Comparison of ENCODE assay signal across 8 cellular contexts in genomic region chr11:16737860-16738197, GRCh38. TPM values are rescaled to one million over a fixed set of nuclear protein-coding genes. Genes with fewer than 3 reads are reported as not detected.
A peak's percentile ranks its signal among the peaks of the same experiment; 100 is the strongest.
DNase-seq lines count a peak whose midpoint lies in the region; ATAC-seq, FAIRE-seq and TF ChIP-seq lines count a peak whose summit lies in the region.

No MANE protein-coding gene starts in this region.

- no peak for DNase-seq in Right ventricle myocardium inferior (ENCODE audit: missing footprints)
- DNase-seq in cardiac septum (ENCODE audit: low spot score): no peak
- DNase-seq in ascending aorta (ENCODE audit: low spot score in 2 of 2): no peak
- DNase-seq in HepG2 (ENCODE audit: low spot score): peak; percentile 22
- DNase-seq in aorta: no peak
- DNase-seq in Ammon's horn (ENCODE audit: low spot score): no peak
- no peak for DNase-seq in NCI-H1092 treated with DMSO at 0.1 percent for 48 hours (lab: John Stamatoyannopoulos, UW)

- FAIRE-seq in HepG2 (lab: Jason Lieb, UNC): no peak

- POLR2A ChIA-PET in HepG2 (lab: Yijun Ruan, JAX): interaction anchor here (1.0 to 3.1 kb wide), 5 partner anchors 9 to 471 kb away, joined by 4 to 12 read pairs (median 4); no protein-coding TSS in a partner anchor

- TF ChIP-seq POLR2A in HepG2 (IDR thresholded peaks at IDR 0.05; ENCODE audit: insufficient read depth in 1 of 2, low read depth in 2 of 2, low read length in 2 of 2): no peak

- H3K27ac ChIP-seq in ascending aorta (peak overlapping the region; percentile 95), HepG2 (ENCODE audit: extremely low read length, insufficient read depth, low read length) (peak overlapping the region; percentile 95), aorta (ENCODE audit: low read depth in 1 of 2, low read length in 2 of 2) (peak overlapping the region; percentile 54 to 73)

- TF ChIP-seq CTCF in ascending aorta (IDR thresholded peaks at IDR 0.05) (no peak), HepG2 (CRISPR knock-in tag; IDR thresholded peaks at IDR 0.05) (no peak)

- H2AFZ ChIP-seq in HepG2 (ENCODE audit: low read length): peak overlapping the region; percentile 87

- TF ChIP-seq EP300 in HepG2 (IDR thresholded peaks at IDR 0.05; ENCODE audit: low read depth in 2 of 2, low read length in 2 of 2) (no peak), HepG2 (CRISPR knock-in tag; IDR thresholded peaks at IDR 0.05; ENCODE audit: borderline replicate concordance) (no peak)

- H4K20me1 ChIP-seq in HepG2 (ENCODE audit: insufficient read depth, low read length): peaks cover 30% of the 10 kb centered on the region

- H3K27me3 ChIP-seq in ascending aorta (no peaks in the 10 kb centered on the region), HepG2 (ENCODE audit: control insufficient read depth in 1 of 2, insufficient read depth in 2 of 2, low read length in 2 of 2) (no peaks in the 10 kb centered on the region; a peak in 1 of 5 replicates), aorta (ENCODE audit: control insufficient read depth in 1 of 2, insufficient read depth in 2 of 2, low read length in 1 of 2) (no peaks in the 10 kb centered on the region)

- WGBS in HepG2 (ENCODE audit: low lambda C conversion rate): 3% methylated on average over 6 of the region's 6 CpGs
- WGBS in aorta, 2 donors: 0 to 1% methylated on average over 6 of the region's 6 CpGs

- intact Hi-C loops in Right ventricle myocardium inferior (cut with DNase I): loop anchor here (5.0 to 10.0 kb wide), 3 partner anchors 753 to 1133 kb away; no protein-coding TSS in a partner anchor
- intact Hi-C loops in cardiac septum (cut with DNase I): no loop called here
- intact Hi-C loops in ascending aorta (cut with DNase I): loop anchor here (2.0 to 10.0 kb wide), 4 partner anchors 55 to 1967 kb away; partner anchors contain the start of gene RPS13
- intact Hi-C loops in HepG2 (cut with micrococcal nuclease; ENCODE audit: unreplicated experiment): no loop called here
- intact Hi-C loops in aorta (cut with DNase I): no loop called here

- no peaks in the 10 kb centered on the region for H3K36me3 ChIP-seq in ascending aorta
- no peaks in the 10 kb centered on the region; a peak in 3 of 5 replicates for H3K36me3 ChIP-seq in HepG2 (replicated peaks in 1 of 2; ENCODE audit: control insufficient read depth in 1 of 2, insufficient read depth in 2 of 2, low read length in 2 of 2)
- no peaks in the 10 kb centered on the region for H3K36me3 ChIP-seq in aorta (ENCODE audit: control insufficient read depth in 1 of 2, insufficient read depth in 2 of 2, low read length in 1 of 2)

- H3K9me3 ChIP-seq in ascending aorta (no peaks in the 10 kb centered on the region), HepG2 (ENCODE audit: low read length) (no peaks in the 10 kb centered on the region), aorta (ENCODE audit: control insufficient read depth, low read length) (no peaks in the 10 kb centered on the region)

- ATAC-seq in Right ventricle myocardium inferior (peak; percentile 3), HG03175 (IDR thresholded peaks at IDR 0.05; ENCODE audit: unreplicated experiment) (peak; percentile 7), HepG2 (peak; percentile 62), aorta (ENCODE audit: low FRiP score) (peak; percentile 3)

- in situ Hi-C loops in HepG2 (cut with HindIII; ENCODE audit: extremely low pct_ligation_motif_present, low pct_unique_long_range_greater_than_20kb): no loop called here

- peak overlapping the region; percentile 99 for H3K9ac ChIP-seq in HepG2 (ENCODE audit: insufficient read depth, low read depth, low read length)

- H3K4me1 ChIP-seq in ascending aorta: peaks cover 4 to 14% of the 10 kb centered on the region in 2 donors
- H3K4me1 ChIP-seq in HepG2 (ENCODE audit: insufficient read depth, low read length): peaks cover 26% of the 10 kb centered on the region
- peaks cover 3 to 8% of the 10 kb centered on the region in 2 donors for H3K4me1 ChIP-seq in aorta (ENCODE audit: control insufficient read depth in 1 of 2, insufficient read depth in 2 of 2, low read length in 2 of 2)

- H3K4me3 ChIP-seq in ascending aorta (peak overlapping the region; percentile 93), HepG2 (replicated peaks in 1 of 3; ENCODE audit: insufficient read depth in 1 of 3, low read depth in 2 of 3, low read length in 3 of 3) (peak overlapping the region; percentile 65 to 92 (median 90)), aorta (ENCODE audit: low read length in 2 of 2) (peak overlapping the region; percentile 32 to 69)

- CTCF ChIA-PET in HepG2 (lab: Yijun Ruan, JAX; ENCODE audit: low intra/inter-chr PET ratio, low total read pairs): no interaction called here

- peaks cover 47% of the 10 kb centered on the region for H3K79me2 ChIP-seq in HepG2 (ENCODE audit: insufficient read depth, low read length)

- TF ChIP-seq RAD21 in HepG2 (CRISPR knock-in tag; IDR thresholded peaks at IDR 0.05): no peak

- H3K4me2 ChIP-seq in HepG2 (ENCODE audit: low read depth, low read length): peak overlapping the region; percentile 78

- TSS peak; percentile 99 for BruUV-seq in HepG2 (replicated peaks; lab: Mats Ljungman, UMichigan)

TF ChIP-seq in HepG2, 621 proteins besides CTCF, POLR2A, EP300 and RAD21 (continues in another document):
- 0 out of 2 replicates have a peak, but pooled peaks have one; percentile 2 for TF ChIP-seq ETV6 (CRISPR knock-in tag; conservative IDR thresholded peaks at IDR 0.05)
- 0 out of 2 replicates have a peak, but pooled peaks have one; percentile 16 for TF ChIP-seq ZNF513 (CRISPR knock-in tag; conservative IDR thresholded peaks at IDR 0.05)
- TF ChIP-seq GFI1 (CRISPR knock-in tag; IDR thresholded peaks at IDR 0.05; ENCODE audit: borderline replicate concordance): peak; percentile 16; the same call in 1 of the 2 replicates
- no peak for TF ChIP-seq HNRNPL (IDR thresholded peaks at IDR 0.05; ENCODE audit: low read depth, low read length)
- TF ChIP-seq NFKBIZ (CRISPR knock-in tag; IDR thresholded peaks at IDR 0.05): no peak
- no peak for TF ChIP-seq ZNF558 (CRISPR knock-in tag; IDR thresholded peaks at IDR 0.05; ENCODE audit: borderline replicate concordance)
- peak; percentile 38; the same call in 1 of the 2 replicates for TF ChIP-seq NCOA1 (CRISPR knock-in tag; IDR thresholded peaks at IDR 0.05)
- no peak for TF ChIP-seq ZNF17 (CRISPR knock-in tag; IDR thresholded peaks at IDR 0.05)

RNA-seq across cellular contexts. Expression of gene C11orf58, which starts 0.6 kb away (rescaled TPM):
- total RNA-seq in Right ventricle myocardium inferior: 102 TPM
- total RNA-seq in cardiac septum: 106 TPM
- total RNA-seq in ascending aorta: 40.9 TPM
- 167 and 271 TPM in 2 replicates for total RNA-seq in HepG2 (2016; rRNA removed; fragmentation: Illumina TruSeq; extraction: Trizol)
- 28.7 and 31.1 TPM in 2 replicates for total RNA-seq in HepG2 (2016; cell fraction: cytosol; rRNA removed; fragmentation: Illumina TruSeq; extraction: Trizol; ENCODE audit: low read depth)
- 172 and 267 TPM in 2 replicates for total RNA-seq in HepG2 (2016; cell fraction: insoluble cytoplasmic fraction; rRNA removed; fragmentation: Illumina TruSeq; extraction: Trizol)
- total RNA-seq in HepG2 (2016; cell fraction: membrane; rRNA removed; fragmentation: Illumina TruSeq; extraction: Trizol): 54.6 and 66.3 TPM in 2 replicates
- total RNA-seq in HepG2 (2016; cell fraction: nucleus; rRNA removed; fragmentation: Illumina TruSeq; extraction: Trizol): 102 and 105 TPM in 2 replicates
- polyA plus RNA-seq in HepG2 (2011; rRNA removed): 65.8 and 83.8 TPM in 2 replicates
- polyA plus RNA-seq in HepG2 (2011; cell fraction: cytosol; rRNA removed): 48.8 and 63.9 TPM in 2 replicates
- 32.9 and 41.1 TPM in 2 replicates for polyA plus RNA-seq in HepG2 (2011; cell fraction: nucleus; rRNA removed)
- 122 and 187 TPM in 2 replicates for polyA plus RNA-seq in HepG2 (2012)
- 28.9 and 36.4 TPM in 2 replicates for polyA plus RNA-seq in HepG2 (2016; cell fraction: cytosol; fragmentation: Illumina TruSeq; extraction: Trizol; ENCODE audit: low read depth)
- 352 and 397 TPM in 2 replicates for polyA plus RNA-seq in HepG2 (2016; cell fraction: insoluble cytoplasmic fraction; fragmentation: Illumina TruSeq; extraction: Trizol; ENCODE audit: low read depth)
- 50.7 and 60.3 TPM in 2 replicates for polyA plus RNA-seq in HepG2 (2016; cell fraction: membrane; fragmentation: Illumina TruSeq; extraction: Trizol; ENCODE audit: low read depth)
- polyA plus RNA-seq in HepG2 (2016; cell fraction: nucleus; fragmentation: Illumina TruSeq; extraction: Trizol; ENCODE audit: insufficient read depth, low read depth): 149 and 156 TPM in 2 replicates
- 55.1 and 86.4 TPM in 2 replicates for polyA minus RNA-seq in HepG2 (2011; rRNA and poly(A)+ RNA removed; ENCODE audit: low replicate concordance)
- polyA minus RNA-seq in HepG2 (2011; cell fraction: cytosol; rRNA and poly(A)+ RNA removed): 84.8 and 85.0 TPM in 2 replicates
- 86.7 and 87.2 TPM in 2 replicates for polyA minus RNA-seq in HepG2 (2011; cell fraction: nucleus; rRNA and poly(A)+ RNA removed)
- total RNA-seq in aorta: 100 to 1,000 TPM in 1 of 2 donors, 10 to 100 TPM in 1; 97.9 to 118 TPM
- 100 to 1,000 TPM; 133 to 204 TPM for polyA plus RNA-seq in aorta

Comparison
In these comparisons a context has a peak if more than half of its experiments do, and no peak if none do; other contexts are left out.
1. intact Hi-C loops: an anchor here in Right ventricle myocardium inferior (5.0 to 10.0 kb wide) and ascending aorta (2.0 to 10.0 kb wide); none called in cardiac septum, HepG2 and aorta.
2. ATAC-seq: peak in every context shown above with its lines; median percentile 62 in HepG2; 7 in HG03175; 3 in Right ventricle myocardium inferior; 3 in aorta.